ENCODE assay signal across 33 cellular contexts in the genomic region with DNA sequence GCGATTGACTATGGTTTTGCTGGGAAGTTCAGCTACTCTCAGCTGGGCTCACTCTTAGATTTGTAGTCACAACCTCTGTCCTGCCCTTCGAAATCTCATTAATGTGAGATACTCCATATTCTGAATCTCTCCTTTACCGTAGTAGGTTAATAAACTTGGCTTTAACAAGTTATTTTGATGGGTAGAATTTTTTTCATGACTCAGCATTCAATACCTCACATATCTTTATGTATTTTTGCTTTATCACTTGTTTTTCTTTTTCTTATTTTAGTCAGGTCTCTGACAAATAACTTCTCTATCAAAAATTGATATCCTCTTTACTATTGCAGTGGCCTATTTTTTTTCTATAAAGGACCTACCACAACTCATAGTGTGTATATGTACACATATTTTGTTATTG.
"Had no signal": no experiment of that assay in that cellular context is flagged by ENCODE, and none has a peak within 500 bp of the region (broad histone marks: within the 10 kb centered on the region; RNA-seq: fewer than 3 reads in every experiment).

No MANE protein-coding gene starts in this region.

- H3K4me3 Mint-ChIP-seq: activated B cell treated with CpG ODN at 0.5 μM for 24 hours; activated CD8-positive, alpha-beta T cell treated with anti-CD3 and anti-CD28 coated beads for 36 hours; activated naive CD8-positive, alpha-beta T cell; activated T-cell treated with anti-CD3 and anti-CD28 coated beads, Interleukin-2, amount 50 U/mL, for 4 hours; activated T-helper 17 cell treated with anti-CD3 and anti-CD28 coated beads, Interleukin-2, amount 50 U/mL, for 72 hours; central memory CD8-positive, alpha-beta T cell; dendritic cell treated with granulocyte-macrophage colony-stimulating factor and Interleukin-4, amounts not matched to agents 40 ng/mL and 50 ng/mL, for 4 days; endodermal cell; T-helper 2 cell treated with Interferon-gamma antibody and Interleukin-4, amounts not matched to agents 5 μg/mL and 100 μg/mL, for 36 hours had no signal

- H3K36me3 ChIP-seq: brain microvascular endothelial cell, gastrocnemius medialis, heart left ventricle, WERI-Rb-1 had no signal

- H3K27me3 Mint-ChIP-seq: activated B cell treated with CpG ODN at 0.5 μM for 24 hours; activated CD8-positive, alpha-beta T cell treated with anti-CD3 and anti-CD28 coated beads for 36 hours; activated naive CD8-positive, alpha-beta T cell; activated T-helper 17 cell treated with anti-CD3 and anti-CD28 coated beads, Interleukin-2, amount 50 U/mL, for 72 hours; central memory CD8-positive, alpha-beta T cell; dendritic cell treated with granulocyte-macrophage colony-stimulating factor and Interleukin-4, amounts not matched to agents 40 ng/mL and 50 ng/mL, for 4 days had no signal

- H3K27me3 ChIP-seq: brain microvascular endothelial cell, dorsolateral prefrontal cortex, gastrocnemius medialis, heart left ventricle had no signal

- H3K9me3 ChIP-seq: gastrocnemius medialis had no signal

- H3K27ac Mint-ChIP-seq: activated B cell treated with CpG ODN at 0.5 μM for 24 hours; activated CD8-positive, alpha-beta T cell treated with anti-CD3 and anti-CD28 coated beads for 36 hours; activated naive CD8-positive, alpha-beta T cell; activated T-helper 17 cell treated with anti-CD3 and anti-CD28 coated beads, Interleukin-2, amount 50 U/mL, for 72 hours; dendritic cell treated with granulocyte-macrophage colony-stimulating factor and Interleukin-4, amounts not matched to agents 40 ng/mL and 50 ng/mL, for 4 days; endodermal cell; T-helper 2 cell treated with Interferon-gamma antibody and Interleukin-4, amounts not matched to agents 5 μg/mL and 100 μg/mL, for 36 hours had no signal

- H3K27ac ChIP-seq: brain microvascular endothelial cell, coronary artery, dorsolateral prefrontal cortex, gastrocnemius medialis, heart left ventricle, WERI-Rb-1 had no signal

- ATAC-seq: activated CD4-positive, CD25-positive, alpha-beta regulatory T cell treated with anti-CD3 and anti-CD28 coated beads, Interleukin-2, amount 50 U/mL, for 24 hours; activated CD8-positive, alpha-beta T cell treated with anti-CD3 and anti-CD28 coated beads for 36 hours; activated T-cell treated with anti-CD3 and anti-CD28 coated beads, Interleukin-2, amount 50 U/mL, for 4 hours; activated T-helper 17 cell treated with anti-CD3 and anti-CD28 coated beads, Interleukin-2, amount 50 U/mL, for 72 hours; esophagus mucosa; gastrocnemius medialis; heart left ventricle had no signal

- H3K9me3 Mint-ChIP-seq: central memory CD8-positive, alpha-beta T cell; dendritic cell treated with granulocyte-macrophage colony-stimulating factor and Interleukin-4, amounts not matched to agents 40 ng/mL and 50 ng/mL, for 4 days; endodermal cell had no signal

- DNase-seq: activated B cell treated with CpG ODN at 0.5 μM for 24 hours; activated CD4-positive, alpha-beta T cell treated with anti-CD3 and anti-CD28 coated beads for 48 hours; activated CD4-positive, alpha-beta T cell treated with anti-CD3 and anti-CD28 coated beads, Interleukin-2, amount 50 U/mL, for 1 hour; activated CD4-positive, alpha-beta T cell treated with anti-CD3 and anti-CD28 coated beads, Interleukin-2, amount 50 U/mL, for 48 hours; activated CD8-positive, alpha-beta memory T cell treated with anti-CD3 and anti-CD28 coated beads for 24 hours; activated CD8-positive, alpha-beta T cell treated with anti-CD3 and anti-CD28 coated beads for 36 hours; activated effector memory CD4-positive, alpha-beta T cell treated with Interleukin-2 at 50 U/mL for 16 hours; activated gamma-delta T cell treated with Interleukin-2 at 50 U/mL for 16 hours; activated naive CD4-positive, alpha-beta T cell treated with anti-CD3 and anti-CD28 coated beads, Interleukin-2, amount 50 U/mL, for 16 hours; activated naive CD4-positive, alpha-beta T cell treated with Interleukin-2 at 50 U/mL for 16 hours; activated T-cell treated with anti-CD3 and anti-CD28 coated beads, Interleukin-2, amount 50 U/mL, for 4 hours; amniotic stem cell; anterior cingulate cortex; brain microvascular endothelial cell; dorsolateral prefrontal cortex; effector memory CD4-positive, alpha-beta T cell; endodermal cell; foreskin fibroblast; gastrocnemius medialis; glutamatergic neuron; heart left ventricle; T1000; WERI-Rb-1 had no signal

- H3K4me1 Mint-ChIP-seq: activated B cell treated with CpG ODN at 0.5 μM for 24 hours; activated T-helper 17 cell treated with anti-CD3 and anti-CD28 coated beads, Interleukin-2, amount 50 U/mL, for 72 hours; central memory CD8-positive, alpha-beta T cell; endodermal cell had no signal

- H3K36me3 Mint-ChIP-seq: activated naive CD8-positive, alpha-beta T cell had no signal

- H3K4me1 ChIP-seq: gastrocnemius medialis, heart left ventricle had no signal

- H3K4me3 ChIP-seq: coronary artery, dorsolateral prefrontal cortex, gastrocnemius medialis, heart left ventricle had no signal

- FAIRE-seq: astrocyte, bronchial epithelial cell had no signal
